In genomic region chr3:184380627-184381260, GRCh38 we compare ENCODE assay signal across 8 cellular contexts. TPM values are rescaled to one million over a fixed set of nuclear protein-coding genes. Genes with fewer than 3 reads are reported as not detected.
DNase-seq lines count a peak whose midpoint lies in the region; ATAC-seq and TF ChIP-seq lines count a peak whose summit lies in the region.

No MANE protein-coding gene starts in this region.

- peak overlapping the region; percentile 33 for H3K4me3 Mint-ChIP-seq in activated T-helper 1 cell treated with anti-CD3 and anti-CD28 coated beads, Interleukin-12 subunit alpha, Interleukin-12 subunit beta, Interleukin-2, Interleukin-4 antibody, amounts not matched to agents 30 ng/mL and 10 ng/mL and 1 ng/mL, durations not matched to agents 14 hours and 24 hours and 36 hours

- H3K9me3 ChIP-seq in HEK293 (ENCODE audit: control insufficient read depth, insufficient read depth, low read depth, low read length) = no peaks in the 10 kb centered on the region
- no peaks in the 10 kb centered on the region for H3K9me3 ChIP-seq in spleen
- H3K9me3 ChIP-seq in adrenal gland (replicated peaks in 1 of 3) = no peaks in the 10 kb centered on the region

- H3K27ac Mint-ChIP-seq in activated T-helper 1 cell treated with anti-CD3 and anti-CD28 coated beads, Interleukin-12 subunit alpha, Interleukin-12 subunit beta, Interleukin-2, Interleukin-4 antibody, amounts not matched to agents 30 ng/mL and 10 ng/mL and 1 ng/mL, durations not matched to agents 14 hours and 24 hours and 36 hours = no peak overlapping the region

- POLR2A ChIA-PET in HEK293 (lab: Yijun Ruan, JAX) = interaction anchor here (0.5 kb wide), 1 partner anchor 115 kb away, joined by 4 read pairs; no protein-coding TSS in a partner anchor

- intact Hi-C loops in activated T-helper 1 cell treated with anti-CD3 and anti-CD28 coated beads, Interleukin-12 subunit alpha, Interleukin-12 subunit beta, Interleukin-2, Interleukin-4 antibody, amounts not matched to agents 30 ng/mL and 10 ng/mL and 1 ng/mL, durations not matched to agents 14 hours and 24 hours and 36 hours (cut with micrococcal nuclease) = no loop called here
- intact Hi-C loops in spleen (cut with DNase I; ENCODE audit: low total_unique reads) = no loop called here
- intact Hi-C loops in adrenal gland (cut with DNase I) = no loop called here

- H3K27ac ChIP-seq in HEK293 (ENCODE audit: extremely low read depth, low read depth, low read length) (no peak overlapping the region; the same call in 1 of the 2 replicates), spleen (peak overlapping the region in 4 of 8 donors; percentile 41 to 79 (median 75)), adrenal gland (peak overlapping the region in 1 of 5 donors; percentile 88), substantia nigra (ENCODE audit: low read depth, low read length, poor library complexity, severe bottlenecking) (no peak overlapping the region)

- DNase-seq in activated T-helper 1 cell treated with anti-CD3 and anti-CD28 coated beads, Interleukin-12 subunit alpha, Interleukin-12 subunit beta, Interleukin-2, Interleukin-4 antibody, amounts not matched to agents 30 ng/mL and 10 ng/mL and 1 ng/mL, durations not matched to agents 14 hours and 24 hours and 36 hours (ENCODE audit: low spot score) = no peak
- DNase-seq in inferior parietal cortex (ENCODE audit: extremely low spot score) (peak; percentile 36), spleen (no peak), adrenal gland (no peak), GM19240 (ENCODE audit: insufficient read length, low spot score) (no peak), substantia nigra (lab: John Stamatoyannopoulos, UW) (no peak)

- no peaks in the 10 kb centered on the region for H3K4me1 ChIP-seq in HEK293 (ENCODE audit: control insufficient read depth, insufficient read depth, low read length)
- peaks cover 7 to 48% (median 18%) of the 10 kb centered on the region in 6 donors for H3K4me1 ChIP-seq in spleen
- peaks cover 8 to 27% of the 10 kb centered on the region in 2 donors for H3K4me1 ChIP-seq in adrenal gland (replicated peaks in 1 of 2)

- no peak for ATAC-seq in GM19452 (IDR thresholded peaks at IDR 0.05; ENCODE audit: unreplicated experiment)

- no peaks in the 10 kb centered on the region for H3K36me3 Mint-ChIP-seq in activated T-helper 1 cell treated with anti-CD3 and anti-CD28 coated beads, Interleukin-12 subunit alpha, Interleukin-12 subunit beta, Interleukin-2, Interleukin-4 antibody, amounts not matched to agents 30 ng/mL and 10 ng/mL and 1 ng/mL, durations not matched to agents 14 hours and 24 hours and 36 hours (ENCODE audit: low read depth)

- peaks cover 0 to 83% (median 36%) of the 10 kb centered on the region in 7 donors for H3K27me3 ChIP-seq in spleen (replicated peaks in 1 of 7)
- H3K27me3 ChIP-seq in adrenal gland = peaks cover 8% of the 10 kb centered on the region

- TF ChIP-seq CTCF in HEK293 (tag by site-specific recombination; IDR thresholded peaks at IDR 0.05) = no peak
- TF ChIP-seq CTCF in spleen (IDR thresholded peaks at IDR 0.05 in 8 of 11, conservative IDR thresholded peaks at IDR 0.05 in 3 of 11) = no peak
- no peak for TF ChIP-seq CTCF in adrenal gland (IDR thresholded peaks at IDR 0.05)

- H3K36me3 ChIP-seq in HEK293 (ENCODE audit: control insufficient read depth in 2 of 2, insufficient read depth in 1 of 2, low read length in 2 of 2) = peaks cover 0 to 11% of the 10 kb centered on the region in 2 experiments; a peak in 1 of 3 replicates
- peaks cover 0 to 7% (median 0%) of the 10 kb centered on the region in 6 donors for H3K36me3 ChIP-seq in spleen
- no peaks in the 10 kb centered on the region for H3K36me3 ChIP-seq in adrenal gland (replicated peaks in 1 of 2)

- peak overlapping the region; percentile 42 for H3K4me3 ChIP-seq in HEK293 (ENCODE audit: low read depth, low read length)
- peak overlapping the region; percentile 27 to 73 (median 42) for H3K4me3 ChIP-seq in spleen
- peak overlapping the region in 2 of 4 donors; percentile 10 to 87 for H3K4me3 ChIP-seq in adrenal gland

- peaks cover 69% of the 10 kb centered on the region for H3K27me3 Mint-ChIP-seq in activated T-helper 1 cell treated with anti-CD3 and anti-CD28 coated beads, Interleukin-12 subunit alpha, Interleukin-12 subunit beta, Interleukin-2, Interleukin-4 antibody, amounts not matched to agents 30 ng/mL and 10 ng/mL and 1 ng/mL, durations not matched to agents 14 hours and 24 hours and 36 hours (ENCODE audit: insufficient read depth)

- WGBS in spleen, 5 donors = 3 to 5% (median 5%) methylated on average over 18 to 42 of the region's 42 CpGs
- WGBS in adrenal gland, 4 donors = 3 to 13% (median 4%) methylated on average over 3 to 42 of the region's 42 CpGs

- H3K9me3 Mint-ChIP-seq in activated T-helper 1 cell treated with anti-CD3 and anti-CD28 coated beads, Interleukin-12 subunit alpha, Interleukin-12 subunit beta, Interleukin-2, Interleukin-4 antibody, amounts not matched to agents 30 ng/mL and 10 ng/mL and 1 ng/mL, durations not matched to agents 14 hours and 24 hours and 36 hours = no peaks in the 10 kb centered on the region

- CTCF ChIA-PET in HEK293 (lab: Yijun Ruan, JAX) = interaction anchor here (0.6 to 1.2 kb wide), 2 partner anchors 26 to 150 kb away, joined by 3 read pairs; no protein-coding TSS in a partner anchor

- TF ChIP-seq POLR2A in spleen (IDR thresholded peaks at IDR 0.05) (no peak), adrenal gland (IDR thresholded peaks at IDR 0.05) (no peak)

- H3K4me1 Mint-ChIP-seq in activated T-helper 1 cell treated with anti-CD3 and anti-CD28 coated beads, Interleukin-12 subunit alpha, Interleukin-12 subunit beta, Interleukin-2, Interleukin-4 antibody, amounts not matched to agents 30 ng/mL and 10 ng/mL and 1 ng/mL, durations not matched to agents 14 hours and 24 hours and 36 hours (ENCODE audit: low read depth) = no peaks in the 10 kb centered on the region

TF ChIP-seq in HEK293, 187 proteins besides CTCF, POLR2A, EP300 and RAD21 (continues in another document):
- TF ChIP-seq ZNF704 (tag by site-specific recombination; IDR thresholded peaks at IDR 0.05) (no peak), ZBTB26 (tag by site-specific recombination; optimal IDR thresholded peaks at IDR 0.05) (peak; percentile 17)

RNA-seq across cellular contexts. Expression of gene CHRD, which starts 0.9 kb away (rescaled TPM):
- not detected in 2 replicates for total RNA-seq in activated T-helper 1 cell treated with anti-CD3 and anti-CD28 coated beads, Interleukin-12 subunit alpha, Interleukin-12 subunit beta, Interleukin-2, Interleukin-4 antibody, amounts not matched to agents 30 ng/mL and 10 ng/mL and 1 ng/mL, durations not matched to agents 14 hours and 24 hours and 36 hours
- total RNA-seq in spleen (10 to 100 TPM; 10.8 to 26.5 (median 16.1) TPM), adrenal gland (100 to 1,000 TPM in 1 of 8 donors, 10 to 100 TPM in 6, 1 to 10 TPM in 1; 4.8 to 101 (median 23.7) TPM)
- polyA plus RNA-seq in spleen (10 to 100 TPM in 1 of 3 donors, 1 to 10 TPM in 2; 5.2 to 19.6 (median 7.0) TPM), adrenal gland (10 to 100 TPM in 2 of 3 donors, 1 to 10 TPM in 1; 1.9 to 51.0 (median 41.2) TPM)

RNA-seq across cellular contexts. Expression of gene THPO, which starts 2.7 kb away (rescaled TPM):
- not detected in 2 replicates for total RNA-seq in activated T-helper 1 cell treated with anti-CD3 and anti-CD28 coated beads, Interleukin-12 subunit alpha, Interleukin-12 subunit beta, Interleukin-2, Interleukin-4 antibody, amounts not matched to agents 30 ng/mL and 10 ng/mL and 1 ng/mL, durations not matched to agents 14 hours and 24 hours and 36 hours
- total RNA-seq in spleen = 1 to 10 TPM in 2 of 7 donors, under 1 TPM in 4, not detected in 1; 0.23 to 1.8 (median 0.74) TPM
- under 1 TPM; 0.11 to 0.42 (median 0.17) TPM for polyA plus RNA-seq in spleen
- total RNA-seq in adrenal gland = 1 to 10 TPM in 3 of 8 donors, under 1 TPM in 2, not detected in 3; 0.60 to 5.3 (median 2.5) TPM
- 1 to 10 TPM in 2 of 3 donors, under 1 TPM in 1; 0.82 to 4.4 (median 2.2) TPM for polyA plus RNA-seq in adrenal gland

RNA-seq across cellular contexts. Expression of gene POLR2H, which starts 19.2 kb away (rescaled TPM):
- total RNA-seq in activated T-helper 1 cell treated with anti-CD3 and anti-CD28 coated beads, Interleukin-12 subunit alpha, Interleukin-12 subunit beta, Interleukin-2, Interleukin-4 antibody, amounts not matched to agents 30 ng/mL and 10 ng/mL and 1 ng/mL, durations not matched to agents 14 hours and 24 hours and 36 hours = 145 and 151 TPM in 2 replicates
- total RNA-seq in spleen (100 to 1,000 TPM in 1 of 7 donors, 10 to 100 TPM in 6; 42.5 to 109 (median 55.9) TPM), adrenal gland (100 to 1,000 TPM in 1 of 8 donors, 10 to 100 TPM in 7; 63.1 to 101 (median 71.1) TPM)
- polyA plus RNA-seq in spleen (100 to 1,000 TPM in 2 of 3 donors, 10 to 100 TPM in 1; 92.6 to 139 (median 114) TPM), adrenal gland (100 to 1,000 TPM in 2 of 3 donors, 10 to 100 TPM in 1; 87.7 to 199 (median 194) TPM)

RNA-seq across cellular contexts. Expression of gene CLCN2, which starts 19.3 kb away (rescaled TPM):
- 5.2 and 6.6 TPM in 2 replicates for total RNA-seq in activated T-helper 1 cell treated with anti-CD3 and anti-CD28 coated beads, Interleukin-12 subunit alpha, Interleukin-12 subunit beta, Interleukin-2, Interleukin-4 antibody, amounts not matched to agents 30 ng/mL and 10 ng/mL and 1 ng/mL, durations not matched to agents 14 hours and 24 hours and 36 hours
- total RNA-seq in spleen (1 to 10 TPM; 2.8 to 6.4 (median 3.8) TPM), adrenal gland (10 to 100 TPM in 5 of 8 donors, 1 to 10 TPM in 3; 7.5 to 24.4 (median 14.9) TPM)
- polyA plus RNA-seq in spleen (1 to 10 TPM; 1.6 to 4.2 (median 2.1) TPM), adrenal gland (10 to 100 TPM; 11.4 to 27.8 (median 22.3) TPM)

RNA-seq across cellular contexts. Expression of gene FAM131A, which starts 43.3 kb away (rescaled TPM):
- 7.5 and 9.2 TPM in 2 replicates for total RNA-seq in activated T-helper 1 cell treated with anti-CD3 and anti-CD28 coated beads, Interleukin-12 subunit alpha, Interleukin-12 subunit beta, Interleukin-2, Interleukin-4 antibody, amounts not matched to agents 30 ng/mL and 10 ng/mL and 1 ng/mL, durations not matched to agents 14 hours and 24 hours and 36 hours
- total RNA-seq in spleen = 10 to 100 TPM; 12.9 to 24.6 (median 15.6) TPM
- 10 to 100 TPM in 1 of 3 donors, 1 to 10 TPM in 2; 6.5 to 12.4 (median 6.8) TPM for polyA plus RNA-seq in spleen
- 10 to 100 TPM; 16.4 to 42.4 (median 33.7) TPM for total RNA-seq in adrenal gland
- polyA plus RNA-seq in adrenal gland = 10 to 100 TPM; 13.3 to 43.0 (median 39.4) TPM
